In the genomic region with DNA sequence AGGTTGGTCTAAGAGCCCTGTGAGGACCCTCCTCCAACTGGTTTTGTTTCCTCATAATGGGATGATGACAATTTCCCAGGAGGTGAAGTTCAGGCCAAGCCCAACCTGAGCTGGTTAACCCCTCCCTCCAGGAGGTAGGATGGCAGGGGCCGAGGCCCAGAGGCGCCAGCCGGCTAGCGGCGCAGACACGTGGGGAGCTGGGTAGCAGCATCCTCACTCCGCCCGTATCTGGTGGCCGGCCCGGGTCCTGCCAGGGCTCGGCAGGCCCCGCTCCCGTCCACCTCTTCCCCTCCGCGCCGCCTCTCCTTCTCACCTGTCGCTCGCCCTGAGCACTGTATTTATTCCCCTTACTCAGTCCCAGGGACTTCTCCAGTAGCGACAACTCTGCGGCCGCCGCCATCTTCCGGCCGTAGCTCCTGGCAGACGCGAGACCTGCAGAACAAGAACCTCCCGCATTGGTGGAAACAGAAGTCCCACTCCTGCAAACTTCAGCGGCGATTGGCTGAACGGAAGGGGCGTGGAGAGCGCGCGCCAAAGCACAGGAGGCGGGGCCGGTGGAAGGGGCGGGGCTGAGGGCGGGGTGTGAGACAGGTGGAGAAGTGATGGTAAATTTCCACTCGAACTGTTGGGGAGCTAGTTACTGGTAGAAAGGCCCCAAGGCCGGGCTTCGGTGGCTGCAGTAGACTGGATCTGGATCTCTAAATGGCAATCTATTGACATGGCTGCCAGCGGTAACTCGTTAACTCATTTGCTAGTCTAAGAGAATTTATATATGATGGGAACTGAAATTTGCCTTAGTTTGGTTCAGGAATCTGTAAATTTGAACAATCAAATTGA, we compare ENCODE assay signal across 8 cellular contexts. TPM values are rescaled to one million over a fixed set of nuclear protein-coding genes. Genes with fewer than 3 reads are reported as not detected.
DNase-seq lines count a peak whose midpoint lies in the region; ATAC-seq and TF ChIP-seq lines count a peak whose summit lies in the region.

A gene (minus strand): TSS at position 427 of the 837 bp plus-strand sequence. CDS start 27 bp downstream, at position 400.

- POLR2A ChIA-PET in WTC11 (lab: Charles Lee) = interaction anchor here (0.5 to 1.7 kb wide), 6 partner anchors 17 to 402 kb away, joined by 3 to 9 read pairs (median 3); a partner anchor contains a TSS

- H3K27ac Mint-ChIP-seq in WTC11 (peak within 1 kb of the TSS; percentile 98), immature natural killer cell (peak within 1 kb of the TSS; percentile 92 to 98 (median 96))

- ATAC-seq in GM19023 (IDR thresholded peaks at IDR 0.05; ENCODE audit: unreplicated experiment) (peak; percentile 100), HG03196 (IDR thresholded peaks at IDR 0.05; ENCODE audit: unreplicated experiment) (peak; percentile 100), WTC11 (peak; percentile 96)

- H3K9me3 Mint-ChIP-seq in WTC11 (peaks cover 11% of the 10 kb centered on the region), immature natural killer cell (no peaks in the 10 kb centered on the region)

- H3K4me1 Mint-ChIP-seq in WTC11 = peaks cover 32% of the 10 kb centered on the region
- peaks cover 21 to 28% of the 10 kb centered on the region in 2 donors for H3K4me1 Mint-ChIP-seq in immature natural killer cell

- TF ChIP-seq CTCF in AG09309 (IDR thresholded peaks at IDR 0.05; ENCODE audit: control insufficient read depth, insufficient read depth, low read depth, low read length, missing control alignments) (no peak), WTC11 (IDR thresholded peaks at IDR 0.05) (no peak), cardiac fibroblast (IDR thresholded peaks at IDR 0.05; ENCODE audit: low read depth, low read length) (no peak)

- DNase-seq in AG09309 (ENCODE audit: low read depth) (peak; percentile 59), NCI-H226 (peak; percentile 92), WTC11 (ENCODE audit: low spot score) (peak; percentile 97), cardiac fibroblast (ENCODE audit: low read depth in 2 of 2) (peak; percentile 94 to 96), immature natural killer cell (peak; percentile 89 to 92 (median 92)), smooth muscle cell of the brain vasculature (ENCODE audit: low read depth, low spot score) (peak; percentile 75)

- H3K4me3 Mint-ChIP-seq in WTC11 = peak within 1 kb of the TSS; percentile 98
- H3K4me3 Mint-ChIP-seq in immature natural killer cell = peak within 1 kb of the TSS; percentile 98 to 99 (median 99)

- peaks cover 16% of the 10 kb centered on the region for H3K36me3 Mint-ChIP-seq in WTC11
- peaks cover 0 to 5% (median 0%) of the 10 kb centered on the region in 3 donors for H3K36me3 Mint-ChIP-seq in immature natural killer cell

- H3K4me3 ChIP-seq in AG09309 (ENCODE audit: control insufficient read depth, low read depth, low read length) (peak within 1 kb of the TSS; percentile 82), cardiac fibroblast (replicated peaks in 1 of 2; ENCODE audit: low read depth in 2 of 2, low read length in 2 of 2) (peak within 1 kb of the TSS; percentile 81 to 85)

- H3K27me3 Mint-ChIP-seq in WTC11 (ENCODE audit: low read depth) (no peaks in the 10 kb centered on the region), immature natural killer cell (ENCODE audit: low read depth in 3 of 3) (peaks cover 8 to 14% (median 9%) of the 10 kb centered on the region in 3 donors)

- CTCF ChIA-PET in WTC11 (lab: Charles Lee) = interaction anchor here (0.8 to 1.4 kb wide), 5 partner anchors 29 to 116 kb away, joined by 3 to 10 read pairs (median 4); a partner anchor contains a TSS

TF ChIP-seq in WTC11, 78 proteins besides CTCF, POLR2A, EP300 and RAD21:
- TF ChIP-seq, protein P1, sequence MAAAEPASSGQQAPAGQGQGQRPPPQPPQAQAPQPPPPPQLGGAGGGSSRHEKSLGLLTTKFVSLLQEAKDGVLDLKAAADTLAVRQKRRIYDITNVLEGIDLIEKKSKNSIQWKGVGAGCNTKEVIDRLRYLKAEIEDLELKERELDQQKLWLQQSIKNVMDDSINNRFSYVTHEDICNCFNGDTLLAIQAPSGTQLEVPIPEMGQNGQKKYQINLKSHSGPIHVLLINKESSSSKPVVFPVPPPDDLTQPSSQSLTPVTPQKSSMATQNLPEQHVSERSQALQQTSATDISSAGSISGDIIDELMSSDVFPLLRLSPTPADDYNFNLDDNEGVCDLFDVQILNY (CRISPR knock-in tag; IDR thresholded peaks at IDR 0.05) = peak; percentile 70; the same call in 1 of the 2 replicates
- TF ChIP-seq SP1 (CRISPR knock-in tag; conservative IDR thresholded peaks at IDR 0.05) = peak; percentile 84
- TF ChIP-seq, protein P2, sequence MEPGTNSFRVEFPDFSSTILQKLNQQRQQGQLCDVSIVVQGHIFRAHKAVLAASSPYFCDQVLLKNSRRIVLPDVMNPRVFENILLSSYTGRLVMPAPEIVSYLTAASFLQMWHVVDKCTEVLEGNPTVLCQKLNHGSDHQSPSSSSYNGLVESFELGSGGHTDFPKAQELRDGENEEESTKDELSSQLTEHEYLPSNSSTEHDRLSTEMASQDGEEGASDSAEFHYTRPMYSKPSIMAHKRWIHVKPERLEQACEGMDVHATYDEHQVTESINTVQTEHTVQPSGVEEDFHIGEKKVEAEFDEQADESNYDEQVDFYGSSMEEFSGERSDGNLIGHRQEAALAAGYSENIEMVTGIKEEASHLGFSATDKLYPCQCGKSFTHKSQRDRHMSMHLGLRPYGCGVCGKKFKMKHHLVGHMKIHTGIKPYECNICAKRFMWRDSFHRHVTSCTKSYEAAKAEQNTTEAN (CRISPR knock-in tag; IDR thresholded peaks at IDR 0.05) = 0 out of 2 replicates have a peak, but pooled peaks have one; percentile 54
- TF ChIP-seq FOXP1 (CRISPR knock-in tag; IDR thresholded peaks at IDR 0.05; ENCODE audit: borderline replicate concordance) = peak; percentile 50; the same call in 1 of the 2 replicates
- peak; percentile 81; the same call in 1 of the 2 replicates for TF ChIP-seq NFE2L1 (CRISPR knock-in tag; IDR thresholded peaks at IDR 0.05)
- no peak for TF ChIP-seq ZNF423 (CRISPR knock-in tag; IDR thresholded peaks at IDR 0.05)
- peak; percentile 63; the same call in 1 of the 2 replicates for TF ChIP-seq FOXK1 (CRISPR knock-in tag; IDR thresholded peaks at IDR 0.05)
- TF ChIP-seq JUN (CRISPR knock-in tag; IDR thresholded peaks at IDR 0.05) = no peak
- TF ChIP-seq NFYB (CRISPR knock-in tag; conservative IDR thresholded peaks at IDR 0.05; ENCODE audit: low read depth) = peak; percentile 73
- TF ChIP-seq, protein P3, sequence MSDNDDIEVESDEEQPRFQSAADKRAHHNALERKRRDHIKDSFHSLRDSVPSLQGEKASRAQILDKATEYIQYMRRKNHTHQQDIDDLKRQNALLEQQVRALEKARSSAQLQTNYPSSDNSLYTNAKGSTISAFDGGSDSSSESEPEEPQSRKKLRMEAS (CRISPR knock-in tag; IDR thresholded peaks at IDR 0.05) = peak; percentile 94
- 0 out of 2 replicates have a peak, but pooled peaks have one; percentile 16 for TF ChIP-seq TEAD4 (CRISPR knock-in tag; IDR thresholded peaks at IDR 0.05)
- no peak for TF ChIP-seq TP53 (CRISPR knock-in tag; IDR thresholded peaks at IDR 0.05)

RNA-seq across cellular contexts. Expression of the gene that starts here (rescaled TPM):
- total RNA-seq in WTC11 (2021) = 68.6 to 89.2 TPM (median 76.0 TPM) in 3 replicates
- polyA plus RNA-seq in immature natural killer cell = 10 to 100 TPM; 34.2 to 94.0 (median 40.7) TPM

Comparison
In these comparisons a context has a peak if more than half of its experiments do, and no peak if none do; other contexts are left out.
1. Peak in every context shown above with its lines: DNase-seq, ATAC-seq and H3K4me3 ChIP-seq.